In genomic region chr9:8287501-8287900, GRCh38 we compare ENCODE assay signal across 14 cellular contexts.
DNase-seq lines count a peak whose midpoint lies in the region; ATAC-seq lines count a peak whose summit lies in the region.
"Had no signal": no experiment of that assay in that cellular context is flagged by ENCODE, and none has a peak within 500 bp of the region (broad histone marks: within the 10 kb centered on the region; RNA-seq: fewer than 3 reads in every experiment).

No MANE protein-coding gene starts in this region.

- ATAC-seq in left colon (peak; percentile 93), HG02852 (IDR thresholded peaks at IDR 0.05; ENCODE audit: unreplicated experiment) (no peak)
- ATAC-seq: CD8-positive, alpha-beta T cell; HCT116 had no signal

- intact Hi-C loops in left colon (cut with DNase I, micrococcal nuclease), result no loop called here
- intact Hi-C loops in head of caudate nucleus (cut with DNase I), result no loop called here

- DNase-seq in NCI-H146 (lab: John Stamatoyannopoulos, UW), result peak; percentile 36
- DNase-seq in NCI-H146 treated with DMSO at 0.1 percent for 48 hours (lab: John Stamatoyannopoulos, UW; ENCODE audit: unreplicated experiment), result no peak
- DNase-seq in left colon, result no peak
- peak; percentile 7 for DNase-seq in renal cortical epithelial cell (ENCODE audit: low read depth)
- no peak for DNase-seq in head of caudate nucleus
- no peak for DNase-seq in NOMO-1 (lab: John Stamatoyannopoulos, UW; ENCODE audit: unreplicated experiment in 2 of 2)
- no peak for DNase-seq in NCI-H1105 treated with DMSO at 0.1 percent for 48 hours (lab: John Stamatoyannopoulos, UW)
- DNase-seq: CD8-positive, alpha-beta T cell; COR-L47; DMS53; GF-D8; GM23248 had no signal

Comparison
In these comparisons a context has a peak if more than half of its experiments do, and no peak if none do; other contexts are left out.
1. DNase-seq: peak in NCI-H146 (single experiment) and renal cortical epithelial cell (single experiment); none in NCI-H146 treated with DMSO at 0.1 percent for 48 hours (single experiment), left colon (0 of 2), head of caudate nucleus (0 of 42), NOMO-1 (0 of 2) and NCI-H1105 treated with DMSO at 0.1 percent for 48 hours (single experiment).